ENCODE assay signal across 8 cellular contexts in genomic region chr5:120256376-120256775, GRCh38.
"Had no signal": no experiment of that assay in that cellular context is flagged by ENCODE, and none has a peak within 500 bp of the region (broad histone marks: within the 10 kb centered on the region; RNA-seq: fewer than 3 reads in every experiment).

No MANE protein-coding gene starts in this region.

- H3K4me3 ChIP-seq: GM23248, HAP-1 had no signal

- DNase-seq: GM23248, GOT3, H7, HFFc6, KG1 had no signal

- H2AFZ ChIP-seq: GM23248 had no signal

- ATAC-seq: HCT116 had no signal

- H3K9ac ChIP-seq: GM23248 had no signal

- H3K36me3 ChIP-seq: HAP-1 had no signal

- H3K9me3 ChIP-seq: HAP-1 had no signal

- H3K27ac ChIP-seq: GM23248, HL-60 had no signal
